ENCODE assay signal across 24 cellular contexts in genomic region chr17:55889271-55889670, GRCh38.
"Had no signal": no experiment of that assay in that cellular context is flagged by ENCODE, and none has a peak within 500 bp of the region (broad histone marks: within the 10 kb centered on the region; RNA-seq: fewer than 3 reads in every experiment).

No MANE protein-coding gene starts in this region.

- H3K36me3 ChIP-seq: esophagus squamous epithelium, gastrocnemius medialis, neural progenitor cell, right lobe of liver, thoracic aorta, tibial nerve, upper lobe of left lung had no signal

- H3K4me3 Mint-ChIP-seq: effector memory CD8-positive, alpha-beta T cell; mesothelial cell of epicardium; naive B cell; nephron; neural progenitor cell; stimulated activated memory B cell treated with anti-CD40 and anti-IgM and Interleukin-4, amounts not matched to agents 10 μg/mL and 1 μg/mL and 100 μg/mL, for 72 hours; stimulated activated naive CD8-positive, alpha-beta T cell treated with anti-CD3 and anti-CD28 coated beads, Interleukin-15, Interleukin-2, amounts not matched to agents 100 ng/mL and 50 ng/mL, for 24 hours had no signal

- H3K9me3 Mint-ChIP-seq: stimulated activated naive CD8-positive, alpha-beta T cell treated with anti-CD3 and anti-CD28 coated beads, Interleukin-15, Interleukin-2, amounts not matched to agents 100 ng/mL and 50 ng/mL, for 24 hours had no signal

- H3K27ac ChIP-seq: esophagus squamous epithelium, gastrocnemius medialis, neural progenitor cell, parathyroid adenoma, right lobe of liver, thoracic aorta, tibial nerve, upper lobe of left lung had no signal

- DNase-seq: cortex of kidney; effector memory CD8-positive, alpha-beta T cell; erythroblast; esophagus squamous epithelium; gastrocnemius medialis; head of caudate nucleus; kidney; mesenchymal stem cell; mucosa of descending colon; naive B cell; right lobe of liver; stimulated activated CD4-positive, alpha-beta T cell treated with anti-CD3 and anti-CD28 coated beads, Interleukin-4, amount 100 ng/mL, for 4 hours; upper lobe of left lung had no signal

- H3K4me1 ChIP-seq: esophagus squamous epithelium, gastrocnemius medialis, neural progenitor cell, parathyroid adenoma, right lobe of liver, tibial nerve, upper lobe of left lung had no signal

- H3K27me3 Mint-ChIP-seq: effector memory CD8-positive, alpha-beta T cell; progenitor cell of endocrine pancreas; stimulated activated memory B cell treated with anti-CD40 and anti-IgM and Interleukin-4, amounts not matched to agents 10 μg/mL and 1 μg/mL and 100 μg/mL, for 72 hours had no signal

- ATAC-seq: effector memory CD8-positive, alpha-beta T cell; gastrocnemius medialis; left lobe of liver; mucosa of descending colon; right lobe of liver; stimulated activated memory B cell treated with anti-CD40 and anti-IgM and Interleukin-4, amounts not matched to agents 10 μg/mL and 1 μg/mL and 100 μg/mL, for 72 hours had no signal

- H3K36me3 Mint-ChIP-seq: mesothelial cell of epicardium; naive B cell; neural progenitor cell; stimulated activated memory B cell treated with anti-CD40 and anti-IgM and Interleukin-4, amounts not matched to agents 10 μg/mL and 1 μg/mL and 100 μg/mL, for 72 hours had no signal

- H3K27me3 ChIP-seq: esophagus squamous epithelium, gastrocnemius medialis, neural progenitor cell, right lobe of liver, tibial nerve, upper lobe of left lung had no signal

- H3K4me3 ChIP-seq: esophagus squamous epithelium, gastrocnemius medialis, lung, mucosa of descending colon, neural progenitor cell, right lobe of liver, thoracic aorta, tibial nerve, upper lobe of left lung had no signal

- H3K27ac Mint-ChIP-seq: effector memory CD8-positive, alpha-beta T cell; mesothelial cell of epicardium; naive B cell; nephron; neural progenitor cell; progenitor cell of endocrine pancreas; stimulated activated memory B cell treated with anti-CD40 and anti-IgM and Interleukin-4, amounts not matched to agents 10 μg/mL and 1 μg/mL and 100 μg/mL, for 72 hours; stimulated activated naive CD8-positive, alpha-beta T cell treated with anti-CD3 and anti-CD28 coated beads, Interleukin-15, Interleukin-2, amounts not matched to agents 100 ng/mL and 50 ng/mL, for 24 hours had no signal

- H3K9me3 ChIP-seq: esophagus squamous epithelium, gastrocnemius medialis, mucosa of descending colon, right lobe of liver, thoracic aorta, tibial nerve, upper lobe of left lung had no signal

- H3K4me1 Mint-ChIP-seq: mesothelial cell of epicardium; naive B cell; nephron; neural progenitor cell; stimulated activated memory B cell treated with anti-CD40 and anti-IgM and Interleukin-4, amounts not matched to agents 10 μg/mL and 1 μg/mL and 100 μg/mL, for 72 hours had no signal
